ENCODE assay signal across 9 cellular contexts in the genomic region with DNA sequence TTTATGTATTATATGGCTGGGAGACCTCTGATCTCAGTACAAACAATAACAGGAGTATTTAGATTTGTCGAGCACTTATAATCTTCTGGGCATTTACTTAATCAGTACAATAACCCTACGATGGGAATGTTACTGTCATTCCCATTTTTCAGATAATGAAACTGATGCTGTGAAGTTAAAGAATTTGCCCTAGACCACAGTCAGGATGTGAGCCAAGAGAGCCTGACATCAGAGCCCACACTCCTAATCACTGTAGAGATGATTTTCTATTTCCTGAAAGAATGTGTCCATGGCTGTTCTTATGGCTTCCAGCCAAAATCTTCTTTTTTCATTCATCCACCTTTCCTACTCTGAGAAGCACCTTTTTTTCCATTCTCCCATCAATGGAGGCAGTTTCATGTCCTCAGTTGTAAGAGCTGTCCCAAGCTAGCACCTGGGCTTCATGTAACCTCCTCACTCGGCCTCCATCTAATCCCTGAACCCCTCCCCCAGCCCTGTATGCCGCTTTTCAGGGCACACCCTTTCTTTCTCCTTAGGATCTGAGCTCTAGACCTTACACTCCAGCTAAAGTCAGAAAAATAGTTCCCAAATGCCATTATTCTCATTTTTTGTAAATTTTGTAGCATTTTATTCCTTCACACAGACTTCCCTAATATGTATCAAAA. TPM values are rescaled to one million over a fixed set of nuclear protein-coding genes. Genes with fewer than 3 reads are reported as not detected.
DNase-seq lines count a peak whose midpoint lies in the region; ATAC-seq and TF ChIP-seq lines count a peak whose summit lies in the region.
"Had no signal": no experiment of that assay in that cellular context is flagged by ENCODE, and none has a peak within 500 bp of the region (broad histone marks: within the 10 kb centered on the region; RNA-seq: fewer than 3 reads in every experiment).

No MANE protein-coding gene starts in this region.

- BruUV-seq in Calu3 (replicated peaks; lab: Mats Ljungman, UMichigan), result no TSS peak

- H3K4me1 ChIP-seq in sigmoid colon, result peaks cover 0 to 35% (median 18%) of the 10 kb centered on the region in 4 donors

- H3K27me3 ChIP-seq in sigmoid colon, result no peaks in the 10 kb centered on the region

- H3K36me3 Mint-ChIP-seq in Calu3 (ENCODE audit: insufficient read depth, unreplicated experiment), result peaks cover 6% of the 10 kb centered on the region

- no peak for TF ChIP-seq EP300 in sigmoid colon (IDR thresholded peaks at IDR 0.05)

- peak overlapping the region; percentile 57 for H3K27ac Mint-ChIP-seq in Calu3 (ENCODE audit: unreplicated experiment)

- H3K36me3 ChIP-seq in sigmoid colon, result no peaks in the 10 kb centered on the region

- DNase-seq in Calu3 (no peak), OCI-M1 (lab: John Stamatoyannopoulos, UW) (peak; percentile 38), sigmoid colon (no peak), retina (no peak), NCI-H187 (lab: John Stamatoyannopoulos, UW) (no peak), NCI-H1417 (lab: John Stamatoyannopoulos, UW) (no peak), inferior parietal cortex (ENCODE audit: extremely low spot score) (no peak)
- DNase-seq: NCI-H510A treated with DMSO at 0.1 percent for 48 hours had no signal

- peak overlapping the region in 3 of 4 donors; percentile 34 to 41 (median 39) for H3K4me3 ChIP-seq in sigmoid colon

- no peaks in the 10 kb centered on the region for H3K9me3 Mint-ChIP-seq in Calu3 (ENCODE audit: low read depth, unreplicated experiment)

- H3K4me3 Mint-ChIP-seq in Calu3 (ENCODE audit: low read depth, unreplicated experiment), result peak overlapping the region; percentile 71

- 50 to 82% methylated on average over 4 of the region's 4 CpGs for WGBS in sigmoid colon, 2 donors

- peak overlapping the region; percentile 76 to 97 (median 84) for H3K27ac ChIP-seq in sigmoid colon

- H3K4me1 Mint-ChIP-seq in Calu3 (ENCODE audit: low read depth, unreplicated experiment), result peaks cover 38% of the 10 kb centered on the region

- no peaks in the 10 kb centered on the region for H3K27me3 Mint-ChIP-seq in Calu3 (ENCODE audit: unreplicated experiment)

- no peaks in the 10 kb centered on the region for H3K9me3 ChIP-seq in sigmoid colon

- TF ChIP-seq POLR2A in sigmoid colon (IDR thresholded peaks at IDR 0.05), result no peak

- intact Hi-C loops in Calu3 (cut with micrococcal nuclease; ENCODE audit: unreplicated experiment), result no loop called here
- intact Hi-C loops in sigmoid colon (cut with DNase I), result no loop called here

- peak; percentile 22 for ATAC-seq in esophagus mucosa

- TF ChIP-seq CTCF in Calu3 (IDR thresholded peaks at IDR 0.05; ENCODE audit: unreplicated experiment) (no peak), sigmoid colon (IDR thresholded peaks at IDR 0.05) (no peak)

- CTCF ChIA-PET in Calu3 (lab: Charles Lee), result no interaction called here

RNA-seq across cellular contexts. Expression of gene CAV1, which starts 12.2 kb away (rescaled TPM):
- total RNA-seq in Calu3 (2022), result 13.3 and 15.9 TPM in 2 replicates
- total RNA-seq in esophagus mucosa, result 40.6 TPM
- 100 to 1,000 TPM; 328 to 857 (median 577) TPM for total RNA-seq in sigmoid colon
- polyA plus RNA-seq in sigmoid colon, result 10 to 100 TPM in 2 of 3 donors, 1 to 10 TPM in 1; 8.8 to 32.5 (median 18.6) TPM

RNA-seq across cellular contexts. Expression of gene CAV2, which starts 13.1 kb away (rescaled TPM):
- total RNA-seq in Calu3 (2022), result 74.7 and 76.4 TPM in 2 replicates
- total RNA-seq in esophagus mucosa, result 50.2 TPM
- 100 to 1,000 TPM in 1 of 4 donors, 10 to 100 TPM in 3; 81.8 to 142 (median 88.6) TPM for total RNA-seq in sigmoid colon
- polyA plus RNA-seq in sigmoid colon, result 10 to 100 TPM in 1 of 3 donors, 1 to 10 TPM in 2; 4.6 to 12.8 (median 7.8) TPM
